Comparison of ENCODE assay signal across 35 cellular contexts in the genomic region with DNA sequence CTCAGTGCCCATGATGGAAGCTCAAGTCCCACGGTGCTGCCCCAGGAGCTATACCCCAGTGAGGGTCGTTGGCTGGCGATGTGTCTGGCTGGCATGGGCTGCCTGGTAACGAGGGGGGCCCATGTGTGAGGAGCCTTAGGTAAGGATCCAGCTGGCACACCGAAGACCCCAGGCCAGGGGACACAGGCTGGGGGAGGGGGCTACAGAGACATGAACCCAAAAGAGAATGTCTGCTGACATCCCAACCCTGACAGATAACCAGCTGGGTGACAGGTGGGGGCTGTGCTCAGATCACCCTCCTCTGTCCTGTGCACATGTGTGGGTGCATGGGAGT. TPM values are rescaled to one million over a fixed set of nuclear protein-coding genes. Genes with fewer than 3 reads are reported as not detected.
"Had no signal": no experiment of that assay in that cellular context is flagged by ENCODE, and none has a peak within 500 bp of the region (broad histone marks: within the 10 kb centered on the region; RNA-seq: fewer than 3 reads in every experiment).

No MANE protein-coding gene starts in this region.

- H3K9me3 Mint-ChIP-seq: activated B cell treated with CpG ODN at 0.5 μM for 24 hours; activated T-cell treated with anti-CD3 and anti-CD28 coated beads, Interleukin-2, amount 50 U/mL, for 4 hours; activated T-helper 17 cell treated with anti-CD3 and anti-CD28 coated beads, Interleukin-2, amount 50 U/mL, for 72 hours had no signal

- DNase-seq: activated B cell treated with CpG ODN at 0.5 μM for 24 hours; activated CD4-positive, alpha-beta memory T cell treated with anti-CD3 and anti-CD28 coated beads, Interleukin-2, amount 10 ng/mL, durations not matched to agents 7 days and 5 days; activated CD4-positive, alpha-beta T cell treated with anti-CD3 and anti-CD28 coated beads for 1 hour; activated CD4-positive, alpha-beta T cell treated with anti-CD3 and anti-CD28 coated beads for 36 hours; activated CD4-positive, alpha-beta T cell treated with anti-CD3 and anti-CD28 coated beads for 48 hours; activated CD4-positive, alpha-beta T cell treated with anti-CD3 and anti-CD28 coated beads, Interleukin-2, amount 10 ng/mL, durations not matched to agents 7 days and 5 days; activated CD4-positive, alpha-beta T cell treated with anti-CD3 and anti-CD28 coated beads, Interleukin-2, amount 50 U/mL, for 48 hours; activated CD8-positive, alpha-beta memory T cell treated with anti-CD3 and anti-CD28 coated beads, Interleukin-2, amount 50 U/mL, for 4 hours; activated effector memory CD4-positive, alpha-beta T cell treated with anti-CD3 and anti-CD28 coated beads, Interleukin-2, amount 50 U/mL, for 16 hours; activated gamma-delta T cell treated with Interleukin-2 at 50 U/mL for 16 hours; activated naive CD4-positive, alpha-beta T cell; activated naive CD4-positive, alpha-beta T cell treated with anti-CD3 and anti-CD28 coated beads for 36 hours; activated naive CD4-positive, alpha-beta T cell treated with anti-CD3 and anti-CD28 coated beads, Interleukin-2, amount 50 U/mL, for 16 hours; activated naive CD8-positive, alpha-beta T cell treated with anti-CD3 and anti-CD28 coated beads for 36 hours; activated T-cell treated with anti-CD3 and anti-CD28 coated beads for 4 hours; activated T-cell treated with anti-CD3 and anti-CD28 coated beads, Interleukin-2, amount 50 U/mL, for 1 hour; activated T-cell treated with anti-CD3 and anti-CD28 coated beads, Interleukin-2, amount 50 U/mL, for 4 hours; activated T-cell treated with anti-CD3 and anti-CD28 coated beads, Interleukin-2, amount 50 U/mL, for 72 hours; adrenal gland; amniotic stem cell; aorta; cerebellar nuclear complex; T-helper 1 cell; T-helper 2 cell; T-helper 9 cell had no signal

- H3K27ac ChIP-seq: adrenal gland, cardiac muscle cell had no signal

- H3K27me3 ChIP-seq: adrenal gland, cardiac muscle cell had no signal

- H3K4me3 Mint-ChIP-seq: activated B cell treated with CpG ODN at 0.5 μM for 24 hours; activated CD4-positive, alpha-beta memory T cell treated with anti-CD3 and anti-CD28 coated beads, Interleukin-2, amount 10 ng/mL, durations not matched to agents 7 days and 5 days; activated CD4-positive, alpha-beta T cell treated with anti-CD3 and anti-CD28 coated beads for 36 hours; activated CD4-positive, alpha-beta T cell treated with anti-CD3 and anti-CD28 coated beads, Interleukin-2, amount 10 ng/mL, durations not matched to agents 7 days and 5 days; activated naive CD4-positive, alpha-beta T cell treated with anti-CD3 and anti-CD28 coated beads for 36 hours; activated naive CD8-positive, alpha-beta T cell treated with anti-CD3 and anti-CD28 coated beads for 36 hours; activated T-cell treated with anti-CD3 and anti-CD28 coated beads, Interleukin-2, amount 50 U/mL, for 4 hours; activated T-cell treated with anti-CD3 and anti-CD28 coated beads, Interleukin-2, amount 50 U/mL, for 72 hours; activated T-helper 1 cell treated with anti-CD3 and anti-CD28 coated beads, Interleukin-12 subunit alpha, Interleukin-12 subunit beta, Interleukin-2, Interleukin-4 antibody, amounts not matched to agents 30 ng/mL and 10 ng/mL and 1 ng/mL, durations not matched to agents 14 hours and 24 hours and 36 hours; activated T-helper 17 cell treated with anti-CD3 and anti-CD28 coated beads, Interleukin-2, amount 50 U/mL, for 72 hours; brain; central memory CD8-positive, alpha-beta T cell; T-helper 1 cell treated with Interleukin-12 subunit alpha and Interleukin-12 subunit beta and Interleukin-4 antibody, amounts not matched to agents 30 μg/mL and 1 μg/mL, for 36 hours; T-helper 2 cell treated with Interferon-gamma antibody and Interleukin-4, amounts not matched to agents 5 μg/mL and 100 μg/mL, for 36 hours had no signal

- H3K36me3 ChIP-seq: adrenal gland, cardiac muscle cell had no signal

- ATAC-seq: activated CD4-positive, alpha-beta T cell treated with anti-CD3 and anti-CD28 coated beads for 36 hours; activated naive CD4-positive, alpha-beta T cell treated with anti-CD3 and anti-CD28 coated beads, Interleukin-2, amount 50 U/mL, for 72 hours; activated T-cell treated with anti-CD3 and anti-CD28 coated beads, Interleukin-2, amount 50 U/mL, for 4 hours; activated T-cell treated with anti-CD3 and anti-CD28 coated beads, Interleukin-2, amount 50 U/mL, for 72 hours; activated T-helper 17 cell treated with anti-CD3 and anti-CD28 coated beads, Interleukin-2, amount 50 U/mL, for 72 hours had no signal

- H3K4me3 ChIP-seq: adrenal gland, cardiac muscle cell had no signal

- FAIRE-seq: bronchial epithelial cell, TTC549 had no signal

- H3K27me3 Mint-ChIP-seq: activated B cell treated with CpG ODN at 0.5 μM for 24 hours; activated CD4-positive, alpha-beta memory T cell treated with anti-CD3 and anti-CD28 coated beads, Interleukin-2, amount 10 ng/mL, durations not matched to agents 7 days and 5 days; activated CD4-positive, alpha-beta T cell treated with anti-CD3 and anti-CD28 coated beads for 36 hours; activated CD4-positive, alpha-beta T cell treated with anti-CD3 and anti-CD28 coated beads, Interleukin-2, amount 10 ng/mL, durations not matched to agents 7 days and 5 days; activated naive CD8-positive, alpha-beta T cell treated with anti-CD3 and anti-CD28 coated beads for 36 hours; activated T-helper 17 cell treated with anti-CD3 and anti-CD28 coated beads, Interleukin-2, amount 50 U/mL, for 72 hours; central memory CD8-positive, alpha-beta T cell had no signal

- H3K36me3 Mint-ChIP-seq: activated naive CD4-positive, alpha-beta T cell treated with anti-CD3 and anti-CD28 coated beads, Interleukin-2, amount 50 U/mL, for 72 hours; activated naive CD8-positive, alpha-beta T cell treated with anti-CD3 and anti-CD28 coated beads for 36 hours; brain had no signal

- H3K4me1 ChIP-seq: adrenal gland had no signal

- H3K27ac Mint-ChIP-seq: activated B cell treated with CpG ODN at 0.5 μM for 24 hours; activated CD4-positive, alpha-beta memory T cell treated with anti-CD3 and anti-CD28 coated beads, Interleukin-2, amount 10 ng/mL, durations not matched to agents 7 days and 5 days; activated CD4-positive, alpha-beta T cell treated with anti-CD3 and anti-CD28 coated beads for 36 hours; activated CD4-positive, alpha-beta T cell treated with anti-CD3 and anti-CD28 coated beads, Interleukin-2, amount 10 ng/mL, durations not matched to agents 7 days and 5 days; activated naive CD4-positive, alpha-beta T cell treated with anti-CD3 and anti-CD28 coated beads for 36 hours; activated naive CD4-positive, alpha-beta T cell treated with anti-CD3 and anti-CD28 coated beads, Interleukin-2, amount 50 U/mL, for 72 hours; activated naive CD8-positive, alpha-beta T cell treated with anti-CD3 and anti-CD28 coated beads for 36 hours; activated T-cell treated with anti-CD3 and anti-CD28 coated beads, Interleukin-2, amount 50 U/mL, for 72 hours; activated T-helper 1 cell treated with anti-CD3 and anti-CD28 coated beads, Interleukin-12 subunit alpha, Interleukin-12 subunit beta, Interleukin-2, Interleukin-4 antibody, amounts not matched to agents 30 ng/mL and 10 ng/mL and 1 ng/mL, durations not matched to agents 14 hours and 24 hours and 36 hours; activated T-helper 17 cell treated with anti-CD3 and anti-CD28 coated beads, Interleukin-2, amount 50 U/mL, for 72 hours; T-helper 1 cell treated with Interleukin-12 subunit alpha and Interleukin-12 subunit beta and Interleukin-4 antibody, amounts not matched to agents 30 μg/mL and 1 μg/mL, for 36 hours; T-helper 2 cell treated with Interferon-gamma antibody and Interleukin-4, amounts not matched to agents 5 μg/mL and 100 μg/mL, for 36 hours had no signal

- H3K9me3 ChIP-seq: adrenal gland had no signal

- H3K4me1 Mint-ChIP-seq: activated B cell treated with CpG ODN at 0.5 μM for 24 hours; activated CD4-positive, alpha-beta memory T cell treated with anti-CD3 and anti-CD28 coated beads, Interleukin-2, amount 10 ng/mL, durations not matched to agents 7 days and 5 days; activated CD4-positive, alpha-beta T cell treated with anti-CD3 and anti-CD28 coated beads for 36 hours; activated CD4-positive, alpha-beta T cell treated with anti-CD3 and anti-CD28 coated beads, Interleukin-2, amount 10 ng/mL, durations not matched to agents 7 days and 5 days; activated T-helper 17 cell treated with anti-CD3 and anti-CD28 coated beads, Interleukin-2, amount 50 U/mL, for 72 hours; central memory CD8-positive, alpha-beta T cell had no signal

RNA-seq across cellular contexts. Expression of a gene that starts 39.2 kb away (rescaled TPM):
- total RNA-seq: activated B cell treated with CpG ODN at 0.5 μM for 24 hours had no signal
